1 cellular context compared by ENCODE assay signal in genomic region chr2:199455533-199456382, GRCh38.
A peak's percentile ranks its signal among the peaks of the same experiment; 100 is the strongest.
TF ChIP-seq lines count a peak whose summit lies in the region.

No MANE protein-coding gene starts in this region.

TF ChIP-seq in HepG2, 621 proteins besides CTCF, POLR2A, EP300 and RAD21 (continued from another document and continues in another):
- TF ChIP-seq ZNF275 (CRISPR knock-in tag; IDR thresholded peaks at IDR 0.05; ENCODE audit: borderline replicate concordance) (peak; percentile 67; the same call in 1 of the 2 replicates), ATF4 (CRISPR knock-in tag; IDR thresholded peaks at IDR 0.05) (0 out of 4 replicates have a peak, but pooled peaks of 1 of the 2 experiments have one; percentile 29), LRRFIP1 (CRISPR knock-in tag; conservative IDR thresholded peaks at IDR 0.05) (no peak), BCL6 (CRISPR knock-in tag; IDR thresholded peaks at IDR 0.05) (peak; percentile 85), TBX3 (IDR thresholded peaks at IDR 0.05; ENCODE audit: borderline replicate concordance) (peak; percentile 82), SOX13 (IDR thresholded peaks at IDR 0.05) (no peak; the same call in 1 of the 2 replicates), SOX13 (CRISPR knock-in tag; conservative IDR thresholded peaks at IDR 0.05 in 1 of 2, IDR thresholded peaks at IDR 0.05 in 1 of 2) (peak in 1 of 2 experiments; percentile 61; a peak in 2 of 4 replicates), SIN3A (IDR thresholded peaks at IDR 0.05; ENCODE audit: borderline replicate concordance, low read depth, low read length) (no peak), NCOA2 (CRISPR knock-in tag; IDR thresholded peaks at IDR 0.05) (0 out of 2 replicates have a peak, but pooled peaks have one; percentile 40), HMG20B (CRISPR knock-in tag; conservative IDR thresholded peaks at IDR 0.05) (no peak; the same call in 1 of the 2 replicates), SP1 (IDR thresholded peaks at IDR 0.05) (no peak), SP1 (CRISPR knock-in tag; IDR thresholded peaks at IDR 0.05) (no peak), RFX3 (CRISPR knock-in tag; IDR thresholded peaks at IDR 0.05) (no peak), XBP1 (CRISPR knock-in tag; IDR thresholded peaks at IDR 0.05) (0 out of 2 replicates have a peak, but pooled peaks have one; percentile 59), ZC3H4 (CRISPR knock-in tag; IDR thresholded peaks at IDR 0.05; ENCODE audit: borderline replicate concordance) (no peak), MXD3 (CRISPR knock-in tag; IDR thresholded peaks at IDR 0.05) (no peak), SALL2 (CRISPR knock-in tag; IDR thresholded peaks at IDR 0.05) (peak; percentile 94), ZNF691 (CRISPR knock-in tag; IDR thresholded peaks at IDR 0.05; ENCODE audit: borderline replicate concordance, low read depth) (no peak), GABPA (IDR thresholded peaks at IDR 0.05; ENCODE audit: low read depth, low read length) (no peak), GABPA (CRISPR knock-in tag; IDR thresholded peaks at IDR 0.05; ENCODE audit: low read depth) (peak; percentile 53), ZNF225 (CRISPR knock-in tag; IDR thresholded peaks at IDR 0.05) (peak; percentile 73; the same call in 1 of the 2 replicates), ZNF124 (CRISPR knock-in tag; IDR thresholded peaks at IDR 0.05) (no peak), POGZ (CRISPR knock-in tag; IDR thresholded peaks at IDR 0.05) (peak; percentile 87), ZMAT3 (CRISPR knock-in tag; conservative IDR thresholded peaks at IDR 0.05) (0 out of 2 replicates have a peak, but pooled peaks have one; percentile 66), CEBPZ (IDR thresholded peaks at IDR 0.05; ENCODE audit: low read length) (no peak), NONO (IDR thresholded peaks at IDR 0.05) (no peak), NONO (CRISPR knock-in tag; conservative IDR thresholded peaks at IDR 0.05) (peak; percentile 71; the same call in 1 of the 2 replicates), ZMYM4 (CRISPR knock-in tag; IDR thresholded peaks at IDR 0.05) (peak; percentile 89), TMF1 (CRISPR knock-in tag; IDR thresholded peaks at IDR 0.05; ENCODE audit: low read depth) (no peak), ZNF230 (CRISPR knock-in tag; IDR thresholded peaks at IDR 0.05) (no peak), EHMT2 (IDR thresholded peaks at IDR 0.05; ENCODE audit: borderline replicate concordance, low read depth, low read length) (no peak), RFXAP (CRISPR knock-in tag; IDR thresholded peaks at IDR 0.05; ENCODE audit: borderline replicate concordance) (peak; percentile 79), ZNF563 (CRISPR knock-in tag; IDR thresholded peaks at IDR 0.05) (peak; percentile 82), ZNF577 (CRISPR knock-in tag; IDR thresholded peaks at IDR 0.05; ENCODE audit: borderline replicate concordance, low read depth) (no peak), ZNF746 (CRISPR knock-in tag; IDR thresholded peaks at IDR 0.05) (peak; percentile 83; the same call in 1 of the 2 replicates), SMAD9 (CRISPR knock-in tag; IDR thresholded peaks at IDR 0.05) (no peak), HNRNPL (IDR thresholded peaks at IDR 0.05; ENCODE audit: low read depth, low read length) (peak; percentile 70; the same call in 1 of the 2 replicates), AKAP8 (CRISPR knock-in tag; IDR thresholded peaks at IDR 0.05) (peak; percentile 80; the same call in 1 of the 2 replicates), ZBTB38 (CRISPR knock-in tag; IDR thresholded peaks at IDR 0.05) (peak; percentile 65; the same call in 1 of the 2 replicates), PPARG (CRISPR knock-in tag; conservative IDR thresholded peaks at IDR 0.05) (peak; percentile 33; the same call in 1 of the 2 replicates), BATF2 (CRISPR knock-in tag; IDR thresholded peaks at IDR 0.05) (no peak), ZNF891 (CRISPR knock-in tag; IDR thresholded peaks at IDR 0.05) (no peak; the same call in none of the 2 replicates), ELK4 (CRISPR knock-in tag; IDR thresholded peaks at IDR 0.05; ENCODE audit: borderline replicate concordance) (no peak), GATAD2A (CRISPR knock-in tag; IDR thresholded peaks at IDR 0.05) (peak; percentile 81), ZNF510 (CRISPR knock-in tag; IDR thresholded peaks at IDR 0.05; ENCODE audit: low read depth) (no peak), SRSF4 (IDR thresholded peaks at IDR 0.05; ENCODE audit: low read depth, low read length, poor library complexity, severe bottlenecking) (no peak), CENPX (CRISPR knock-in tag; IDR thresholded peaks at IDR 0.05) (no peak), ELF3 (CRISPR knock-in tag; IDR thresholded peaks at IDR 0.05) (peak; percentile 87), NFIC (IDR thresholded peaks at IDR 0.05; ENCODE audit: low read length) (no peak), PLRG1 (conservative IDR thresholded peaks at IDR 0.05) (no peak), NFRKB (IDR thresholded peaks at IDR 0.05) (no peak), PCBP2 (optimal IDR thresholded peaks at IDR 0.05; ENCODE audit: low read depth, low read length, poor library complexity, severe bottlenecking) (no peak), MTA3 (CRISPR knock-in tag; IDR thresholded peaks at IDR 0.05) (no peak), DBP (CRISPR knock-in tag; IDR thresholded peaks at IDR 0.05; ENCODE audit: not compliant biosample characterization) (peak; percentile 59), RBM22 (optimal IDR thresholded peaks at IDR 0.05; ENCODE audit: low read length) (no peak), TFDP1 (CRISPR knock-in tag; IDR thresholded peaks at IDR 0.05; ENCODE audit: borderline replicate concordance) (peak; percentile 73), TOE1 (CRISPR knock-in tag; IDR thresholded peaks at IDR 0.05) (no peak), RAD51 (IDR thresholded peaks at IDR 0.05; ENCODE audit: borderline replicate concordance) (no peak), MZF1 (CRISPR knock-in tag; IDR thresholded peaks at IDR 0.05; ENCODE audit: borderline replicate concordance) (no peak), PHF21A (CRISPR knock-in tag; IDR thresholded peaks at IDR 0.05) (peak; percentile 90), MTF2 (CRISPR knock-in tag; IDR thresholded peaks at IDR 0.05; ENCODE audit: borderline replicate concordance) (no peak; the same call in 1 of the 2 replicates), ZNF44 (CRISPR knock-in tag; IDR thresholded peaks at IDR 0.05) (no peak), KDM4B (CRISPR knock-in tag; IDR thresholded peaks at IDR 0.05) (no peak), CERS6 (CRISPR knock-in tag; IDR thresholded peaks at IDR 0.05) (no peak), RELA (CRISPR knock-in tag; IDR thresholded peaks at IDR 0.05) (no peak)
